29 cellular contexts compared by ENCODE assay signal in the genomic region with DNA sequence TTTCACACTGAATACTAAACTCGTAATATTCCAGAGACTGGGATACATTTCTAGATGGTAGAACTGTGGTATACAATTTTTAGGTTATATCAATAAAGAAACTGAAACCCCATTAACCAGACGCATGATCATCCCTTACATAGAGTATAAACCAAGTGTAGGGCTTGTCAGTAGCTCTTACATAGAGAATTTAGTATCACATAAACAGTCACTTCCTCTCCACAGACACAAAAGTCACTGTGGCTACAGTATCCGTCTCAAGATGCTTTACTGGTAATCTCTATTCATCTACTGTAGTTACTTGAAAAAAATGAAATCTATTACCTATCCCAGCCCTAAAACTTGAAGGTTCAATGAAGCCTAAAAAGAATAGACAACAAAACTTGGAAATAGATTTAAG.
"Had no signal": no experiment of that assay in that cellular context is flagged by ENCODE, and none has a peak within 500 bp of the region (broad histone marks: within the 10 kb centered on the region; RNA-seq: fewer than 3 reads in every experiment).

No MANE protein-coding gene starts in this region.

- ATAC-seq: Panc1, Right ventricle myocardium inferior had no signal

- H3K4me1 ChIP-seq: SJCRH30 had no signal

- H3K9me2 ChIP-seq: SK-N-SH had no signal

- H3K9ac ChIP-seq: KMS-11, SK-N-SH had no signal

- H3K36me3 ChIP-seq: SJCRH30 had no signal

- H3K9me3 ChIP-seq: SJCRH30, SK-N-SH had no signal

- H3K4me3 ChIP-seq: PC-9, SJCRH30 had no signal

- H2AFZ ChIP-seq: PC-9 had no signal

- H3K27me3 ChIP-seq: SJCRH30 had no signal

- DNase-seq: Karpas-422, KBM-7, NCI-H1092, NCI-H1105, NCI-H1417 treated with DMSO at 0.1 percent for 48 hours, NCI-H1436 treated with DMSO at 0.1 percent for 48 hours, NCI-H1694 treated with DMSO at 0.1 percent for 48 hours, NCI-H187 treated with DMSO at 0.1 percent for 48 hours, NCI-H2029, NCI-H2081, NCI-H2171, NCI-H226, NCI-H446 treated with DMSO at 0.1 percent for 48 hours, NCI-H510A, NCI-H524, NCI-H526, NCI-H69, NCI-H748 treated with DMSO at 0.1 percent for 48 hours, NCI-H82, PC-9, SHP77, SIG-M5, SJCRH30, SK-N-SH, SW 1271 had no signal

- H3K4me2 ChIP-seq: KMS-11, PC-9, SK-N-SH had no signal

- H3K27ac ChIP-seq: KMS-11, PC-9, RWPE1, SJCRH30 had no signal
